8 cellular contexts compared by ENCODE assay signal in genomic region chr14:65961004-65961403, GRCh38.
DNase-seq lines count a peak whose midpoint lies in the region; ATAC-seq and TF ChIP-seq lines count a peak whose summit lies in the region.

No MANE protein-coding gene starts in this region.

- no peaks in the 10 kb centered on the region for H3K4me1 ChIP-seq in gastroesophageal sphincter

- no peaks in the 10 kb centered on the region for H3K36me3 Mint-ChIP-seq in activated naive CD4-positive, alpha-beta T cell treated with anti-CD3 and anti-CD28 coated beads, Interleukin-2, amount 50 U/mL, for 72 hours

- TF ChIP-seq EP300 in gastroesophageal sphincter (IDR thresholded peaks at IDR 0.05): no peak

- H3K9me3 ChIP-seq in gastroesophageal sphincter: no peaks in the 10 kb centered on the region

- DNase-seq in SKM-1 treated with dmso at 0.1 percent for 144 hours (lab: John Stamatoyannopoulos, UW; ENCODE audit: unreplicated experiment): peak; percentile 24
- DNase-seq in activated naive CD4-positive, alpha-beta T cell treated with anti-CD3 and anti-CD28 coated beads, Interleukin-2, amount 50 U/mL, for 72 hours (ENCODE audit: low spot score in 2 of 2): peak; percentile 69 to 88
- DNase-seq in iPS-NIHi11 (ENCODE audit: low spot score): peak; percentile 74
- DNase-seq in stimulated activated CD4-positive, alpha-beta T cell treated with anti-CD3 and anti-CD28 coated beads, TNF-alpha, amount 100 ng/mL, for 4 hours (ENCODE audit: low read depth in 3 of 3): peak; percentile 33 to 54 (median 50)
- DNase-seq in NCI-H446 treated with DMSO at 0.1 percent for 48 hours (lab: John Stamatoyannopoulos, UW): no peak

- no peak overlapping the region for H3K4me3 ChIP-seq in gastroesophageal sphincter

- no peaks in the 10 kb centered on the region for H3K36me3 ChIP-seq in gastroesophageal sphincter

- no peak overlapping the region for H3K27ac Mint-ChIP-seq in activated naive CD4-positive, alpha-beta T cell treated with anti-CD3 and anti-CD28 coated beads, Interleukin-2, amount 50 U/mL, for 72 hours

- TF ChIP-seq POLR2A in gastroesophageal sphincter (IDR thresholded peaks at IDR 0.05): no peak

- TF ChIP-seq CTCF in GM12872 (IDR thresholded peaks at IDR 0.05; ENCODE audit: insufficient read depth, low read depth, low read length) (peak; percentile 90), gastroesophageal sphincter (IDR thresholded peaks at IDR 0.05) (peak in 1 of 4 experiments; percentile 34)

- 50 to 61% methylated on average over 3 to 7 of the region's 7 CpGs for WGBS in gastroesophageal sphincter (ENCODE audit: low coverage in 1 of 2), 2 donors

- no peak overlapping the region for H3K27ac ChIP-seq in gastroesophageal sphincter

- ATAC-seq in HG03196 (IDR thresholded peaks at IDR 0.05; ENCODE audit: unreplicated experiment): peak; percentile 56
- ATAC-seq in activated naive CD4-positive, alpha-beta T cell treated with anti-CD3 and anti-CD28 coated beads, Interleukin-2, amount 50 U/mL, for 72 hours: peak; percentile 92 to 95
- ATAC-seq in gastroesophageal sphincter: no peak

- no peaks in the 10 kb centered on the region for H3K9me3 Mint-ChIP-seq in activated naive CD4-positive, alpha-beta T cell treated with anti-CD3 and anti-CD28 coated beads, Interleukin-2, amount 50 U/mL, for 72 hours

- H3K27me3 ChIP-seq in gastroesophageal sphincter: peaks cover 25% of the 10 kb centered on the region
